In the genomic region with DNA sequence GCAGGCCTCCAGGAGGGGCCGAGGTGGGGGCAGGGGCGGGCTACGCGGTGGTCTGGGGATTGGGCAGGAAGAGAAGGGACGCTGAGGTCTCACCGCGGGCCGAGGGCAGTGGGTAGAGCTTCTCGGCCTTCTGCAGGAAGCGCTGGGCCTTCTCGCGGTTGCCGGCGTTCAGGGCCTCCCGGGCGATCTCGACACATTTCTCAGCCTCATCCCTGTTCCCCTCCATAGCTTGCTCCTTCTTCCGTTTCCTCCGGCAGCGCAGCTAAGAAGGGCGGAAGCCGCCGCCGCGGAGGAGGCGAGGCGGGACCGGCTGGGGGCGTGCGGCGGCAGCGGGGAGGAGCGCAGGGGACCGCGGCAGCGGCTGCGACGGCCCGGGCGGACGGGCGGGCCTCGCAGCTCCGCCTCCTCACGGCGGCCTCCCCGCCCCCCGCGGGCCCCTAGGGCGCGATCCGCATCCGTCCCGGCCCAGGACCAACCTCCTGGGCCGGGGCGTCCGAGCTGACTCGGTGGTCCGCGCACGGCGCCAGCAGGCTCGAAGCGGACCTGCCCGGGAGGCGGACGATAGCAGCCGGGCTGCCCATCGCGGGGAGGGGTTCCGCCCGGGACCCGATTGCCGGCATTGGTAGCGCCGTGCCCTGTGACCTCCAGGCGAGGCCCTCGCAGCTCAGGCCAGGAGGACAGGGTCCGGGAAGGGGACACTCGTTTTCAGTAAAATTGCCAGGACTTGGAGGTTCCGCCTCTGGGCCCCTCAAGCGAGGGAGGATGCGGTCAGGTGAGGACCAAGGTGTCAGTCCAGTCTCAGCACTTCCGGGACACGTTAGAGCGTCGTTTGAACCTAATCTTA, we compare ENCODE assay signal across 1 cellular context.
TF ChIP-seq lines count a peak whose summit lies in the region.

A gene (minus strand): TSS at position 273 of the 844 bp plus-strand sequence. CDS start 47 bp downstream, at position 226.

TF ChIP-seq in HepG2, 621 proteins besides CTCF, POLR2A, EP300 and RAD21 (continued from another document and continues in another):
- TF ChIP-seq NFYB (CRISPR knock-in tag; IDR thresholded peaks at IDR 0.05), result no peak; the same call in 1 of the 2 replicates
- TF ChIP-seq, protein P1, sequence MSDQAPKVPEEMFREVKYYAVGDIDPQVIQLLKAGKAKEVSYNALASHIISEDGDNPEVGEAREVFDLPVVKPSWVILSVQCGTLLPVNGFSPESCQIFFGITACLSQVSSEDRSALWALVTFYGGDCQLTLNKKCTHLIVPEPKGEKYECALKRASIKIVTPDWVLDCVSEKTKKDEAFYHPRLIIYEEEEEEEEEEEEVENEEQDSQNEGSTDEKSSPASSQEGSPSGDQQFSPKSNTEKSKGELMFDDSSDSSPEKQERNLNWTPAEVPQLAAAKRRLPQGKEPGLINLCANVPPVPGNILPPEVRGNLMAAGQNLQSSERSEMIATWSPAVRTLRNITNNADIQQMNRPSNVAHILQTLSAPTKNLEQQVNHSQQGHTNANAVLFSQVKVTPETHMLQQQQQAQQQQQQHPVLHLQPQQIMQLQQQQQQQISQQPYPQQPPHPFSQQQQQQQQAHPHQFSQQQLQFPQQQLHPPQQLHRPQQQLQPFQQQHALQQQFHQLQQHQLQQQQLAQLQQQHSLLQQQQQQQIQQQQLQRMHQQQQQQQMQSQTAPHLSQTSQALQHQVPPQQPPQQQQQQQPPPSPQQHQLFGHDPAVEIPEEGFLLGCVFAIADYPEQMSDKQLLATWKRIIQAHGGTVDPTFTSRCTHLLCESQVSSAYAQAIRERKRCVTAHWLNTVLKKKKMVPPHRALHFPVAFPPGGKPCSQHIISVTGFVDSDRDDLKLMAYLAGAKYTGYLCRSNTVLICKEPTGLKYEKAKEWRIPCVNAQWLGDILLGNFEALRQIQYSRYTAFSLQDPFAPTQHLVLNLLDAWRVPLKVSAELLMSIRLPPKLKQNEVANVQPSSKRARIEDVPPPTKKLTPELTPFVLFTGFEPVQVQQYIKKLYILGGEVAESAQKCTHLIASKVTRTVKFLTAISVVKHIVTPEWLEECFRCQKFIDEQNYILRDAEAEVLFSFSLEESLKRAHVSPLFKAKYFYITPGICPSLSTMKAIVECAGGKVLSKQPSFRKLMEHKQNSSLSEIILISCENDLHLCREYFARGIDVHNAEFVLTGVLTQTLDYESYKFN (CRISPR knock-in tag; conservative IDR thresholded peaks at IDR 0.05), result 0 out of 2 replicates have a peak, but pooled peaks have one; percentile 34
- TF ChIP-seq MEIS2 (CRISPR knock-in tag; IDR thresholded peaks at IDR 0.05), result no peak
- TF ChIP-seq TARDBP (CRISPR knock-in tag; IDR thresholded peaks at IDR 0.05), result peak; percentile 71
- TF ChIP-seq KDM3A (CRISPR knock-in tag; IDR thresholded peaks at IDR 0.05; ENCODE audit: low read depth), result peak; percentile 25; the same call in 1 of the 2 replicates
- TF ChIP-seq, protein P2, sequence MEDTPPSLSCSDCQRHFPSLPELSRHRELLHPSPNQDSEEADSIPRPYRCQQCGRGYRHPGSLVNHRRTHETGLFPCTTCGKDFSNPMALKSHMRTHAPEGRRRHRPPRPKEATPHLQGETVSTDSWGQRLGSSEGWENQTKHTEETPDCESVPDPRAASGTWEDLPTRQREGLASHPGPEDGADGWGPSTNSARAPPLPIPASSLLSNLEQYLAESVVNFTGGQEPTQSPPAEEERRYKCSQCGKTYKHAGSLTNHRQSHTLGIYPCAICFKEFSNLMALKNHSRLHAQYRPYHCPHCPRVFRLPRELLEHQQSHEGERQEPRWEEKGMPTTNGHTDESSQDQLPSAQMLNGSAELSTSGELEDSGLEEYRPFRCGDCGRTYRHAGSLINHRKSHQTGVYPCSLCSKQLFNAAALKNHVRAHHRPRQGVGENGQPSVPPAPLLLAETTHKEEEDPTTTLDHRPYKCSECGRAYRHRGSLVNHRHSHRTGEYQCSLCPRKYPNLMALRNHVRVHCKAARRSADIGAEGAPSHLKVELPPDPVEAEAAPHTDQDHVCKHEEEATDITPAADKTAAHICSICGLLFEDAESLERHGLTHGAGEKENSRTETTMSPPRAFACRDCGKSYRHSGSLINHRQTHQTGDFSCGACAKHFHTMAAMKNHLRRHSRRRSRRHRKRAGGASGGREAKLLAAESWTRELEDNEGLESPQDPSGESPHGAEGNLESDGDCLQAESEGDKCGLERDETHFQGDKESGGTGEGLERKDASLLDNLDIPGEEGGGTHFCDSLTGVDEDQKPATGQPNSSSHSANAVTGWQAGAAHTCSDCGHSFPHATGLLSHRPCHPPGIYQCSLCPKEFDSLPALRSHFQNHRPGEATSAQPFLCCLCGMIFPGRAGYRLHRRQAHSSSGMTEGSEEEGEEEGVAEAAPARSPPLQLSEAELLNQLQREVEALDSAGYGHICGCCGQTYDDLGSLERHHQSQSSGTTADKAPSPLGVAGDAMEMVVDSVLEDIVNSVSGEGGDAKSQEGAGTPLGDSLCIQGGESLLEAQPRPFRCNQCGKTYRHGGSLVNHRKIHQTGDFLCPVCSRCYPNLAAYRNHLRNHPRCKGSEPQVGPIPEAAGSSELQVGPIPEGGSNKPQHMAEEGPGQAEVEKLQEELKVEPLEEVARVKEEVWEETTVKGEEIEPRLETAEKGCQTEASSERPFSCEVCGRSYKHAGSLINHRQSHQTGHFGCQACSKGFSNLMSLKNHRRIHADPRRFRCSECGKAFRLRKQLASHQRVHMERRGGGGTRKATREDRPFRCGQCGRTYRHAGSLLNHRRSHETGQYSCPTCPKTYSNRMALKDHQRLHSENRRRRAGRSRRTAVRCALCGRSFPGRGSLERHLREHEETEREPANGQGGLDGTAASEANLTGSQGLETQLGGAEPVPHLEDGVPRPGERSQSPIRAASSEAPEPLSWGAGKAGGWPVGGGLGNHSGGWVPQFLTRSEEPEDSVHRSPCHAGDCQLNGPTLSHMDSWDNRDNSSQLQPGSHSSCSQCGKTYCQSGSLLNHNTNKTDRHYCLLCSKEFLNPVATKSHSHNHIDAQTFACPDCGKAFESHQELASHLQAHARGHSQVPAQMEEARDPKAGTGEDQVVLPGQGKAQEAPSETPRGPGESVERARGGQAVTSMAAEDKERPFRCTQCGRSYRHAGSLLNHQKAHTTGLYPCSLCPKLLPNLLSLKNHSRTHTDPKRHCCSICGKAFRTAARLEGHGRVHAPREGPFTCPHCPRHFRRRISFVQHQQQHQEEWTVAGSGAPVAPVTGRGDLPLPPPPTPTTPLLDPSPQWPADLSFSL (CRISPR knock-in tag; IDR thresholded peaks at IDR 0.05), result no peak
- 0 out of 2 replicates have a peak, but pooled peaks have one; percentile 20 for TF ChIP-seq ZNF451 (CRISPR knock-in tag; IDR thresholded peaks at IDR 0.05)
- peak; percentile 21; the same call in 1 of the 2 replicates for TF ChIP-seq JUN (CRISPR knock-in tag; IDR thresholded peaks at IDR 0.05)
- no peak for TF ChIP-seq SMARCC2 (IDR thresholded peaks at IDR 0.05)
- TF ChIP-seq, protein P3, sequence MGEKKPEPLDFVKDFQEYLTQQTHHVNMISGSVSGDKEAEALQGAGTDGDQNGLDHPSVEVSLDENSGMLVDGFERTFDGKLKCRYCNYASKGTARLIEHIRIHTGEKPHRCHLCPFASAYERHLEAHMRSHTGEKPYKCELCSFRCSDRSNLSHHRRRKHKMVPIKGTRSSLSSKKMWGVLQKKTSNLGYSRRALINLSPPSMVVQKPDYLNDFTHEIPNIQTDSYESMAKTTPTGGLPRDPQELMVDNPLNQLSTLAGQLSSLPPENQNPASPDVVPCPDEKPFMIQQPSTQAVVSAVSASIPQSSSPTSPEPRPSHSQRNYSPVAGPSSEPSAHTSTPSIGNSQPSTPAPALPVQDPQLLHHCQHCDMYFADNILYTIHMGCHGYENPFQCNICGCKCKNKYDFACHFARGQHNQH (CRISPR knock-in tag; IDR thresholded peaks at IDR 0.05), result no peak
- 0 out of 2 replicates have a peak, but pooled peaks have one; percentile 13 for TF ChIP-seq FOXA3 (CRISPR knock-in tag; IDR thresholded peaks at IDR 0.05)
- TF ChIP-seq ZNF790 (CRISPR knock-in tag; IDR thresholded peaks at IDR 0.05; ENCODE audit: borderline replicate concordance), result no peak
- TF ChIP-seq SP1 (IDR thresholded peaks at IDR 0.05), result no peak
- TF ChIP-seq SP1 (CRISPR knock-in tag; IDR thresholded peaks at IDR 0.05), result 0 out of 2 replicates have a peak, but pooled peaks have one; percentile 28
- TF ChIP-seq ZNF670 (CRISPR knock-in tag; IDR thresholded peaks at IDR 0.05; ENCODE audit: borderline replicate concordance), result no peak
- TF ChIP-seq ELF4 (CRISPR knock-in tag; IDR thresholded peaks at IDR 0.05; ENCODE audit: borderline replicate concordance), result no peak
- TF ChIP-seq, protein P4, sequence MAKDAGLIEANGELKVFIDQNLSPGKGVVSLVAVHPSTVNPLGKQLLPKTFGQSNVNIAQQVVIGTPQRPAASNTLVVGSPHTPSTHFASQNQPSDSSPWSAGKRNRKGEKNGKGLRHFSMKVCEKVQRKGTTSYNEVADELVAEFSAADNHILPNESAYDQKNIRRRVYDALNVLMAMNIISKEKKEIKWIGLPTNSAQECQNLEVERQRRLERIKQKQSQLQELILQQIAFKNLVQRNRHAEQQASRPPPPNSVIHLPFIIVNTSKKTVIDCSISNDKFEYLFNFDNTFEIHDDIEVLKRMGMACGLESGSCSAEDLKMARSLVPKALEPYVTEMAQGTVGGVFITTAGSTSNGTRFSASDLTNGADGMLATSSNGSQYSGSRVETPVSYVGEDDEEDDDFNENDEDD (CRISPR knock-in tag; IDR thresholded peaks at IDR 0.05; ENCODE audit: borderline replicate concordance), result peak; percentile 36; the same call in 1 of the 2 replicates
- TF ChIP-seq ZNF891 (CRISPR knock-in tag; IDR thresholded peaks at IDR 0.05), result 0 out of 2 replicates have a peak, but pooled peaks have one; percentile 17
- TF ChIP-seq TBP (CRISPR knock-in tag; IDR thresholded peaks at IDR 0.05), result no peak
- TF ChIP-seq TBX3 (IDR thresholded peaks at IDR 0.05; ENCODE audit: borderline replicate concordance), result no peak; the same call in 1 of the 2 replicates
- peak; percentile 57; the same call in 1 of the 2 replicates for TF ChIP-seq ZSCAN25 (CRISPR knock-in tag; IDR thresholded peaks at IDR 0.05)
- TF ChIP-seq ZNF484 (CRISPR knock-in tag; IDR thresholded peaks at IDR 0.05; ENCODE audit: borderline replicate concordance, low read depth), result no peak
- no peak for TF ChIP-seq ZNF781 (CRISPR knock-in tag; IDR thresholded peaks at IDR 0.05; ENCODE audit: borderline replicate concordance, not compliant biosample characterization)
- TF ChIP-seq, protein P5, sequence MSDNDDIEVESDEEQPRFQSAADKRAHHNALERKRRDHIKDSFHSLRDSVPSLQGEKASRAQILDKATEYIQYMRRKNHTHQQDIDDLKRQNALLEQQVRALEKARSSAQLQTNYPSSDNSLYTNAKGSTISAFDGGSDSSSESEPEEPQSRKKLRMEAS (IDR thresholded peaks at IDR 0.05), result peak; percentile 39; the same call in 1 of the 2 replicates
- TF ChIP-seq, protein P6, sequence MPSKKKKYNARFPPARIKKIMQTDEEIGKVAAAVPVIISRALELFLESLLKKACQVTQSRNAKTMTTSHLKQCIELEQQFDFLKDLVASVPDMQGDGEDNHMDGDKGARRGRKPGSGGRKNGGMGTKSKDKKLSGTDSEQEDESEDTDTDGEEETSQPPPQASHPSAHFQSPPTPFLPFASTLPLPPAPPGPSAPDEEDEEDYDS (CRISPR knock-in tag; IDR thresholded peaks at IDR 0.05), result 0 out of 2 replicates have a peak, but pooled peaks have one; percentile 44
- no peak for TF ChIP-seq ZNF883 (CRISPR knock-in tag; IDR thresholded peaks at IDR 0.05; ENCODE audit: not compliant biosample characterization)
- TF ChIP-seq PHF20 (CRISPR knock-in tag; IDR thresholded peaks at IDR 0.05), result peak; percentile 63; the same call in 1 of the 2 replicates
- TF ChIP-seq ZNF772 (CRISPR knock-in tag; IDR thresholded peaks at IDR 0.05), result peak; percentile 47; the same call in 1 of the 2 replicates
- TF ChIP-seq ATAD3A (CRISPR knock-in tag; IDR thresholded peaks at IDR 0.05), result no peak
- TF ChIP-seq ZNF10 (CRISPR knock-in tag; IDR thresholded peaks at IDR 0.05; ENCODE audit: borderline replicate concordance, low read depth), result no peak
- peak; percentile 43; the same call in 1 of the 2 replicates for TF ChIP-seq MAF1 (CRISPR knock-in tag; IDR thresholded peaks at IDR 0.05; ENCODE audit: borderline replicate concordance)
- peak; percentile 72 for TF ChIP-seq SAP130 (CRISPR knock-in tag; IDR thresholded peaks at IDR 0.05; ENCODE audit: low read depth)
- TF ChIP-seq RORA (CRISPR knock-in tag; IDR thresholded peaks at IDR 0.05), result no peak
- TF ChIP-seq NR1H2 (CRISPR knock-in tag; IDR thresholded peaks at IDR 0.05; ENCODE audit: borderline replicate concordance, low read depth), result no peak
- TF ChIP-seq RXRB (CRISPR knock-in tag; IDR thresholded peaks at IDR 0.05; ENCODE audit: borderline replicate concordance), result no peak
- peak; percentile 26; the same call in 1 of the 2 replicates for TF ChIP-seq ZBTB20 (CRISPR knock-in tag; IDR thresholded peaks at IDR 0.05; ENCODE audit: borderline replicate concordance, low read depth)
- no peak for TF ChIP-seq BHLHE40 (IDR thresholded peaks at IDR 0.05; ENCODE audit: low read length)
- TF ChIP-seq HMG20B (CRISPR knock-in tag; conservative IDR thresholded peaks at IDR 0.05), result no peak; the same call in 1 of the 2 replicates
- TF ChIP-seq ISL2 (CRISPR knock-in tag; IDR thresholded peaks at IDR 0.05), result no peak
- no peak for TF ChIP-seq RBAK (CRISPR knock-in tag; IDR thresholded peaks at IDR 0.05)
- peak; percentile 71; the same call in 1 of the 2 replicates for TF ChIP-seq ZNF253 (CRISPR knock-in tag; IDR thresholded peaks at IDR 0.05; ENCODE audit: borderline replicate concordance)
- TF ChIP-seq XRCC5 (optimal IDR thresholded peaks at IDR 0.05; ENCODE audit: low read length), result no peak
- no peak for TF ChIP-seq ZKSCAN5 (CRISPR knock-in tag; IDR thresholded peaks at IDR 0.05)
- no peak for TF ChIP-seq SALL2 (CRISPR knock-in tag; IDR thresholded peaks at IDR 0.05)
- TF ChIP-seq ZNF382 (CRISPR knock-in tag; IDR thresholded peaks at IDR 0.05; ENCODE audit: borderline replicate concordance), result no peak
- 0 out of 2 replicates have a peak, but pooled peaks have one; percentile 65 for TF ChIP-seq ZNF33B (CRISPR knock-in tag; IDR thresholded peaks at IDR 0.05)
- TF ChIP-seq ZNF660 (CRISPR knock-in tag; IDR thresholded peaks at IDR 0.05; ENCODE audit: borderline replicate concordance, low read depth), result no peak
- TF ChIP-seq TBL1XR1 (IDR thresholded peaks at IDR 0.05; ENCODE audit: borderline replicate concordance, low read length, partially characterized antibody), result no peak
- no peak for TF ChIP-seq ZSCAN22 (CRISPR knock-in tag; IDR thresholded peaks at IDR 0.05)
- TF ChIP-seq, protein P7, sequence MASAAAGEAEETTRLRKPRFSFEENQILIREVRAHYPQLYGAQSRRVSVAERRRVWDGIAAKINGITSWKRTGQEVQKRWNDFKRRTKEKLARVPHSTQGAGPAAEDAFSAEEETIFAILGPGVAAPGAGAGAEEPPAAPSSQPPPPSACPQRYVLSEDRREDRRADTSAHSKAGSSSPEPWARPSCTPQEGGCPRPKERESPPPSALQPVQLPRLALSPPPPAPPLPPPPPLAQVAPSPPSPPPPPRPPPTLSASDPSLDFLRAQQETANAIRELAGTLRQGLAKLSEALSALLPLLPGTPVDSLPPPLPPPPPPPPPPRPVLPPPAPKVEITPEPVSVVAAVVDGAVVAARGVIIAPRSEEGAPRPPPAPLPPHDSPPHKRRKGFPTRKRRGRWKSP (CRISPR knock-in tag; IDR thresholded peaks at IDR 0.05), result 0 out of 2 replicates have a peak, but pooled peaks have one; percentile 30
